Comparison of ENCODE assay signal across 1 cellular context in genomic region chr16:57801098-57801855, GRCh38.
TF ChIP-seq lines count a peak whose summit lies in the region.

No MANE protein-coding gene starts in this region.

TF ChIP-seq in WTC11, 78 proteins besides CTCF, POLR2A, EP300 and RAD21 (continued from another document):
- TF ChIP-seq OVOL2 (CRISPR knock-in tag; IDR thresholded peaks at IDR 0.05; ENCODE audit: borderline replicate concordance) (no peak), ZNF416 (CRISPR knock-in tag; IDR thresholded peaks at IDR 0.05) (no peak)
